8 cellular contexts compared by ENCODE assay signal in genomic region chr19:42634409-42635232, GRCh38. TPM values are rescaled to one million over a fixed set of nuclear protein-coding genes. Genes with fewer than 3 reads are reported as not detected.
A peak's percentile ranks its signal among the peaks of the same experiment; 100 is the strongest.
DNase-seq lines count a peak whose midpoint lies in the region; ATAC-seq, FAIRE-seq and TF ChIP-seq lines count a peak whose summit lies in the region.

No MANE protein-coding gene starts in this region.

- H2AFZ ChIP-seq in mammary epithelial cell (ENCODE audit: low read depth, low read length) (peak overlapping the region; percentile 60), smooth muscle cell (ENCODE audit: low read depth) (no peak overlapping the region)

- H3K4me3 ChIP-seq in HAP-1 (no peak overlapping the region), mammary epithelial cell (replicated peaks in 1 of 3; ENCODE audit: insufficient read depth in 1 of 3, low read depth in 2 of 3, low read length in 3 of 3) (no peak overlapping the region), pancreas (no peak overlapping the region), smooth muscle cell (no peak overlapping the region)

- H3K27me3 ChIP-seq in HAP-1 (ENCODE audit: low read depth) = peaks cover 7% of the 10 kb centered on the region; the same call in 1 of the 2 replicates
- H3K27me3 ChIP-seq in mammary epithelial cell (ENCODE audit: insufficient read depth, low read length) = peaks cover 2% of the 10 kb centered on the region
- H3K27me3 ChIP-seq in pancreas = no peaks in the 10 kb centered on the region
- H3K27me3 ChIP-seq in smooth muscle cell (ENCODE audit: low read depth) = no peaks in the 10 kb centered on the region

- peak; percentile 88 to 89 for TF ChIP-seq CTCF in mammary epithelial cell (conservative IDR thresholded peaks at IDR 0.05 in 1 of 2, IDR thresholded peaks at IDR 0.05 in 1 of 2; ENCODE audit: extremely low read depth in 1 of 2, insufficient read depth in 1 of 2, low read depth in 1 of 2, low read length in 2 of 2)
- TF ChIP-seq CTCF in pancreas (IDR thresholded peaks at IDR 0.05) = peak; percentile 42 to 65 (median 59)
- no peak for TF ChIP-seq CTCF in smooth muscle cell (IDR thresholded peaks at IDR 0.05; ENCODE audit: borderline replicate concordance, insufficient read depth, poor library complexity, severe bottlenecking)

- 58% methylated on average over 5 of the region's 5 CpGs for WGBS in mammary epithelial cell (ENCODE audit: low coverage, missing lambda C conversion rate)
- 67 to 71% methylated on average over 5 of the region's 5 CpGs for WGBS in pancreas, 2 donors
- WGBS in smooth muscle cell (ENCODE audit: low lambda C conversion rate) = 68% methylated on average over 5 of the region's 5 CpGs

- H3K27ac ChIP-seq in mammary epithelial cell (ENCODE audit: insufficient read depth, low read depth, low read length) (no peak overlapping the region), pancreas (no peak overlapping the region), smooth muscle cell (ENCODE audit: low read depth) (no peak overlapping the region)

- no peak overlapping the region for H3K4me2 ChIP-seq in mammary epithelial cell (ENCODE audit: insufficient read depth, low read depth, low read length)
- H3K4me2 ChIP-seq in smooth muscle cell = no peak overlapping the region

- BruUV-seq in mammary epithelial cell (replicated peaks; lab: Mats Ljungman, UMichigan) = no TSS peak

- no peaks in the 10 kb centered on the region for H3K9me3 ChIP-seq in HAP-1
- no peaks in the 10 kb centered on the region for H3K9me3 ChIP-seq in mammary epithelial cell (replicated peaks; ENCODE audit: insufficient read depth, low read length)
- H3K9me3 ChIP-seq in pancreas = no peaks in the 10 kb centered on the region
- peaks cover 7% of the 10 kb centered on the region for H3K9me3 ChIP-seq in smooth muscle cell (replicated peaks; ENCODE audit: low read depth)

- DNase-seq in D341Med (ENCODE audit: low spot score) = peak; percentile 52
- peak; percentile 17 to 70 for DNase-seq in HAP-1 (ENCODE audit: low spot score in 2 of 2)
- DNase-seq in RPMI8226 = peak; percentile 32
- DNase-seq in mammary epithelial cell = peak; percentile 34
- DNase-seq in pancreas = peak in 5 of 6 donors; percentile 9 to 65 (median 42)
- no peak for DNase-seq in smooth muscle cell (lab: John Stamatoyannopoulos, UW; ENCODE audit: unreplicated experiment)
- no peak for DNase-seq in OCI-M2 (lab: John Stamatoyannopoulos, UW; ENCODE audit: unreplicated experiment)

- no peaks in the 10 kb centered on the region for H3K4me1 ChIP-seq in HAP-1
- no peaks in the 10 kb centered on the region for H3K4me1 ChIP-seq in mammary epithelial cell (ENCODE audit: insufficient read depth, low read length)
- H3K4me1 ChIP-seq in pancreas = no peaks in the 10 kb centered on the region
- H3K4me1 ChIP-seq in smooth muscle cell (ENCODE audit: low read depth) = no peaks in the 10 kb centered on the region

- H4K20me1 ChIP-seq in mammary epithelial cell (ENCODE audit: insufficient read depth, low read length) = no peaks in the 10 kb centered on the region
- H4K20me1 ChIP-seq in smooth muscle cell (ENCODE audit: low read depth) = no peaks in the 10 kb centered on the region

- FAIRE-seq in pancreas (lab: Jason Lieb, UNC) = no peak

- ATAC-seq in pancreas (peak; percentile 69 to 95 (median 82)), HG02870 (IDR thresholded peaks at IDR 0.05; ENCODE audit: unreplicated experiment) (no peak)

- CTCF ChIA-PET in mammary epithelial cell (lab: Charles Lee; ENCODE audit: low non-redundant PET) = interaction anchor here (0.6 kb wide), 1 partner anchor 1643 kb away, joined by 4 read pairs; no protein-coding TSS in a partner anchor

- H3K79me2 ChIP-seq in mammary epithelial cell (ENCODE audit: insufficient read depth, low read length) = no peaks in the 10 kb centered on the region
- no peaks in the 10 kb centered on the region for H3K79me2 ChIP-seq in smooth muscle cell (ENCODE audit: low read depth)

- dilution Hi-C loops in mammary epithelial cell (cut with HindIII; ENCODE audit: low sequenced_read_pairs) = no loop called here

- H3K36me3 ChIP-seq in HAP-1 (replicated peaks) (no peaks in the 10 kb centered on the region), mammary epithelial cell (ENCODE audit: insufficient read depth, low read length) (no peaks in the 10 kb centered on the region), pancreas (no peaks in the 10 kb centered on the region), smooth muscle cell (ENCODE audit: low read depth) (no peaks in the 10 kb centered on the region)

- in situ Hi-C loops in HAP-1 (cut with MboI; ENCODE audit: low sequenced_read_pairs) (no loop called here), mammary epithelial cell (cut with MboI; ENCODE audit: low sequenced_read_pairs in 2 of 2) (no loop called here)

- intact Hi-C loops in mammary epithelial cell (cut with micrococcal nuclease) (loop anchor here (1.0 to 5.0 kb wide), 3 partner anchors 48 to 157 kb away; no protein-coding TSS in a partner anchor), pancreas (cut with DNase I) (no loop called here)

- no peaks in the 10 kb centered on the region for H3F3A ChIP-seq in smooth muscle cell (ENCODE audit: low read depth)

- H3K9ac ChIP-seq in mammary epithelial cell (ENCODE audit: insufficient read depth, low read length) = no peak overlapping the region
- no peak overlapping the region for H3K9ac ChIP-seq in smooth muscle cell (ENCODE audit: low read depth)

RNA-seq across cellular contexts. Expression of gene CEACAM8, which starts 39.9 kb away (rescaled TPM):
- total RNA-seq in mammary epithelial cell (not detected), pancreas (not detected), smooth muscle cell (not detected in 2 replicates)
- polyA plus RNA-seq in mammary epithelial cell (not detected), pancreas (not detected), smooth muscle cell (not detected in 2 replicates)
- not detected for polyA minus RNA-seq in mammary epithelial cell

Comparison
In these comparisons a context has a peak if more than half of its experiments do, and no peak if none do; other contexts are left out.
1. DNase-seq: peak in D341Med (single experiment), HAP-1 (2 of 2), RPMI8226 (single experiment), mammary epithelial cell (single experiment) and pancreas (5 of 6); none in smooth muscle cell (single experiment) and OCI-M2 (single experiment).